In the genomic region with DNA sequence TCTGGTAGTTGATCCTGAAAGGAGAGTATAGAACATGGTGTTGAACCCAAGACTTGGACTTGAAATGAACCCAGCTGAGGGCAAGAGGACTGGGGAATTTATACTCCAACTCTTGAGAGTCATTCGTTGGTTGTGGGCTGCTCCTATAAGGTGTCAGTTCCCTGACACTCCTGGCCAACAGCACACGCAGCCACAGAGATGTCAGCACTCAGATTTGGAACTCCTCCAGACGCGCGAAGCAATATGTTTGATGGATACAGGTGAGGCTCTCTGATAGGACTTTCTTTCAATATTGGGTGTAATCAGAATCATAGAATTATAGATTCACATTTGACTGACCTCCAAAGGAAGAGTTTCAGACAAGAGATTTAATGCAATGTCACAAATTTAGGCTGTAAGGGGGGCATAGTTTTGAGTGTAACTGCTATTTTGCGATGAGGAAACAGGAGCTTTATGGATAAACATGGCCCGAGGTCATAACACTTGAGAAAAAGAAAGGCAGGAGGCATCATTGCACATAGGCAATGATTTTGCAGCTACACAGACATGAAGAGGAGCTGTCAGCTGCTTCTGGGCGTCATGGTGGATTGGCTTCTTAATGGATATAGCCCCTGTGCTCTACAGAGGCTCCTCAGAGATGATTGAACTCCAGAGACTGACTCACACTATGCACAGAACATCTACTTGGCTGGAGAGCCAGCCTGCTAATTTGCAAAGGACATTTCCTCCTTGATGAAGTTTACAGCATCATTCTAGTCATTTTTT, we compare ENCODE assay signal across 34 cellular contexts.
"Had no signal": no experiment of that assay in that cellular context is flagged by ENCODE, and none has a peak within 500 bp of the region (broad histone marks: within the 10 kb centered on the region; RNA-seq: fewer than 3 reads in every experiment).

No MANE protein-coding gene starts in this region.

- H3K4me3 ChIP-seq: adrenal gland, body of pancreas, cardiac muscle cell, colonic mucosa, dorsolateral prefrontal cortex, gastroesophageal sphincter, heart right ventricle, hepatocyte had no signal

- H3K36me3 ChIP-seq: adrenal gland, cardiac muscle cell, colonic mucosa, gastroesophageal sphincter, heart right ventricle had no signal

- H3K4me2 ChIP-seq: hepatocyte had no signal

- H3K4me1 ChIP-seq: adrenal gland, body of pancreas, colonic mucosa, gastroesophageal sphincter, heart right ventricle had no signal

- DNase-seq: activated CD4-positive, alpha-beta memory T cell treated with anti-CD3 and anti-CD28 coated beads for 36 hours; activated CD4-positive, alpha-beta T cell treated with anti-CD3 and anti-CD28 coated beads for 36 hours; activated CD4-positive, alpha-beta T cell treated with anti-CD3 and anti-CD28 coated beads, Interleukin-2, amount 10 ng/mL, durations not matched to agents 24 days and 14 days; activated CD4-positive, CD25-positive, alpha-beta regulatory T cell; activated CD4-positive, CD25-positive, alpha-beta regulatory T cell treated with anti-CD3 and anti-CD28 coated beads, Interleukin-2, amount 50 U/mL, for 72 hours; activated CD8-positive, alpha-beta memory T cell treated with anti-CD3 and anti-CD28 coated beads, Interleukin-2, amount 10 ng/mL, durations not matched to agents 7 days and 5 days; activated CD8-positive, alpha-beta memory T cell treated with anti-CD3 and anti-CD28 coated beads, Interleukin-2, amount 50 U/mL, for 4 hours; activated CD8-positive, alpha-beta T cell treated with anti-CD3 and anti-CD28 coated beads, Interleukin-2, amount 10 ng/mL, durations not matched to agents 7 days and 5 days; activated effector memory CD4-positive, alpha-beta T cell treated with anti-CD3 and anti-CD28 coated beads, Interleukin-2, amount 50 U/mL, for 16 hours; activated naive CD4-positive, alpha-beta T cell treated with anti-CD3 and anti-CD28 coated beads for 36 hours; activated naive CD8-positive, alpha-beta T cell treated with anti-CD3 and anti-CD28 coated beads for 36 hours; activated naive CD8-positive, alpha-beta T cell treated with anti-CD3 and anti-CD28 coated beads, Interleukin-2, amount 50 U/mL, for 24 hours; activated T-cell treated with anti-CD3 and anti-CD28 coated beads, Interleukin-2, amount 50 U/mL, for 1 hour; activated T-cell treated with anti-CD3 and anti-CD28 coated beads, Interleukin-2, amount 50 U/mL, for 48 hours; adrenal gland; amygdala; aorta; body of pancreas; central memory CD4-positive, alpha-beta T cell; cerebellar nuclear complex; colonic mucosa; dorsolateral prefrontal cortex; effector memory CD4-positive, alpha-beta T cell; endodermal cell; foreskin melanocyte; heart right ventricle; T-helper 2 cell had no signal

- H3K4me3 Mint-ChIP-seq: activated CD4-positive, alpha-beta memory T cell treated with anti-CD3 and anti-CD28 coated beads for 36 hours; activated CD4-positive, alpha-beta T cell treated with anti-CD3 and anti-CD28 coated beads for 36 hours; activated CD4-positive, alpha-beta T cell treated with anti-CD3 and anti-CD28 coated beads, Interleukin-2, amount 10 ng/mL, durations not matched to agents 24 days and 14 days; activated CD8-positive, alpha-beta memory T cell treated with anti-CD3 and anti-CD28 coated beads, Interleukin-2, amount 10 ng/mL, durations not matched to agents 7 days and 5 days; activated CD8-positive, alpha-beta T cell treated with anti-CD3 and anti-CD28 coated beads, Interleukin-2, amount 10 ng/mL, durations not matched to agents 7 days and 5 days; activated naive CD4-positive, alpha-beta T cell treated with anti-CD3 and anti-CD28 coated beads for 36 hours; activated naive CD4-positive, alpha-beta T cell treated with anti-CD3 and anti-CD28 coated beads, Interleukin-2, amount 50 U/mL, for 24 hours; activated naive CD8-positive, alpha-beta T cell treated with anti-CD3 and anti-CD28 coated beads for 36 hours; activated naive CD8-positive, alpha-beta T cell treated with anti-CD3 and anti-CD28 coated beads, Interleukin-2, amount 50 U/mL, for 24 hours; activated T-helper 1 cell treated with anti-CD3 and anti-CD28 coated beads, Interleukin-12 subunit alpha, Interleukin-12 subunit beta, Interleukin-2, Interleukin-4 antibody, amounts not matched to agents 30 ng/mL and 10 ng/mL and 1 ng/mL, durations not matched to agents 14 hours and 24 hours and 36 hours; endodermal cell had no signal

- H3K27ac Mint-ChIP-seq: activated CD4-positive, alpha-beta memory T cell treated with anti-CD3 and anti-CD28 coated beads for 36 hours; activated CD4-positive, alpha-beta T cell treated with anti-CD3 and anti-CD28 coated beads for 36 hours; activated CD4-positive, alpha-beta T cell treated with anti-CD3 and anti-CD28 coated beads, Interleukin-2, amount 10 ng/mL, durations not matched to agents 24 days and 14 days; activated CD8-positive, alpha-beta memory T cell treated with anti-CD3 and anti-CD28 coated beads, Interleukin-2, amount 10 ng/mL, durations not matched to agents 7 days and 5 days; activated CD8-positive, alpha-beta T cell treated with anti-CD3 and anti-CD28 coated beads, Interleukin-2, amount 10 ng/mL, durations not matched to agents 7 days and 5 days; activated naive CD4-positive, alpha-beta T cell treated with anti-CD3 and anti-CD28 coated beads for 36 hours; activated naive CD4-positive, alpha-beta T cell treated with anti-CD3 and anti-CD28 coated beads, Interleukin-2, amount 50 U/mL, for 24 hours; activated naive CD8-positive, alpha-beta T cell treated with anti-CD3 and anti-CD28 coated beads for 36 hours; activated naive CD8-positive, alpha-beta T cell treated with anti-CD3 and anti-CD28 coated beads, Interleukin-2, amount 50 U/mL, for 24 hours; activated T-helper 1 cell treated with anti-CD3 and anti-CD28 coated beads, Interleukin-12 subunit alpha, Interleukin-12 subunit beta, Interleukin-2, Interleukin-4 antibody, amounts not matched to agents 30 ng/mL and 10 ng/mL and 1 ng/mL, durations not matched to agents 14 hours and 24 hours and 36 hours; activated T-helper 2 cell treated with anti-CD3 and anti-CD28 coated beads, Interferon-gamma antibody, Interleukin-2, Interleukin-4, amounts not matched to agents 10 μg/mL and 5 μg/mL and 100 μg/mL, durations not matched to agents 14 hours and 24 hours and 36 hours; endodermal cell had no signal

- H2AFZ ChIP-seq: hepatocyte had no signal

- H3K4me1 Mint-ChIP-seq: activated CD4-positive, alpha-beta T cell treated with anti-CD3 and anti-CD28 coated beads for 36 hours; activated CD4-positive, alpha-beta T cell treated with anti-CD3 and anti-CD28 coated beads, Interleukin-2, amount 10 ng/mL, durations not matched to agents 24 days and 14 days; activated CD8-positive, alpha-beta memory T cell treated with anti-CD3 and anti-CD28 coated beads, Interleukin-2, amount 10 ng/mL, durations not matched to agents 7 days and 5 days; activated naive CD4-positive, alpha-beta T cell treated with anti-CD3 and anti-CD28 coated beads, Interleukin-2, amount 50 U/mL, for 24 hours; activated naive CD8-positive, alpha-beta T cell treated with anti-CD3 and anti-CD28 coated beads for 36 hours; activated naive CD8-positive, alpha-beta T cell treated with anti-CD3 and anti-CD28 coated beads, Interleukin-2, amount 50 U/mL, for 24 hours; endodermal cell had no signal

- H3K36me3 Mint-ChIP-seq: activated CD4-positive, alpha-beta memory T cell treated with anti-CD3 and anti-CD28 coated beads for 36 hours; activated CD8-positive, alpha-beta memory T cell treated with anti-CD3 and anti-CD28 coated beads, Interleukin-2, amount 10 ng/mL, durations not matched to agents 7 days and 5 days; activated naive CD4-positive, alpha-beta T cell treated with anti-CD3 and anti-CD28 coated beads, Interleukin-2, amount 50 U/mL, for 24 hours; activated naive CD8-positive, alpha-beta T cell treated with anti-CD3 and anti-CD28 coated beads for 36 hours had no signal

- ATAC-seq: activated CD4-positive, alpha-beta T cell treated with anti-CD3 and anti-CD28 coated beads for 36 hours; activated CD8-positive, alpha-beta memory T cell treated with anti-CD3 and anti-CD28 coated beads, Interleukin-2, amount 10 ng/mL, durations not matched to agents 7 days and 5 days; activated CD8-positive, alpha-beta T cell treated with anti-CD3 and anti-CD28 coated beads, Interleukin-2, amount 10 ng/mL, durations not matched to agents 7 days and 5 days; activated naive CD8-positive, alpha-beta T cell treated with anti-CD3 and anti-CD28 coated beads, Interleukin-2, amount 50 U/mL, for 24 hours; body of pancreas; esophagus mucosa; gastroesophageal sphincter; heart right ventricle had no signal

- H3K9me3 ChIP-seq: adrenal gland, body of pancreas, colonic mucosa, gastroesophageal sphincter, heart right ventricle had no signal

- H3K27me3 Mint-ChIP-seq: activated CD4-positive, alpha-beta T cell treated with anti-CD3 and anti-CD28 coated beads, Interleukin-2, amount 10 ng/mL, durations not matched to agents 24 days and 14 days; activated naive CD8-positive, alpha-beta T cell treated with anti-CD3 and anti-CD28 coated beads, Interleukin-2, amount 50 U/mL, for 24 hours had no signal

- H3K27ac ChIP-seq: adrenal gland, body of pancreas, cardiac muscle cell, colonic mucosa, dorsolateral prefrontal cortex, gastroesophageal sphincter, heart right ventricle, hepatocyte had no signal

- H3K27me3 ChIP-seq: adrenal gland, body of pancreas, cardiac muscle cell, colonic mucosa, dorsolateral prefrontal cortex, gastroesophageal sphincter, heart right ventricle, hepatocyte had no signal

- H3K79me2 ChIP-seq: hepatocyte had no signal
